Comparison of ENCODE assay signal across 10 cellular contexts in the genomic region with DNA sequence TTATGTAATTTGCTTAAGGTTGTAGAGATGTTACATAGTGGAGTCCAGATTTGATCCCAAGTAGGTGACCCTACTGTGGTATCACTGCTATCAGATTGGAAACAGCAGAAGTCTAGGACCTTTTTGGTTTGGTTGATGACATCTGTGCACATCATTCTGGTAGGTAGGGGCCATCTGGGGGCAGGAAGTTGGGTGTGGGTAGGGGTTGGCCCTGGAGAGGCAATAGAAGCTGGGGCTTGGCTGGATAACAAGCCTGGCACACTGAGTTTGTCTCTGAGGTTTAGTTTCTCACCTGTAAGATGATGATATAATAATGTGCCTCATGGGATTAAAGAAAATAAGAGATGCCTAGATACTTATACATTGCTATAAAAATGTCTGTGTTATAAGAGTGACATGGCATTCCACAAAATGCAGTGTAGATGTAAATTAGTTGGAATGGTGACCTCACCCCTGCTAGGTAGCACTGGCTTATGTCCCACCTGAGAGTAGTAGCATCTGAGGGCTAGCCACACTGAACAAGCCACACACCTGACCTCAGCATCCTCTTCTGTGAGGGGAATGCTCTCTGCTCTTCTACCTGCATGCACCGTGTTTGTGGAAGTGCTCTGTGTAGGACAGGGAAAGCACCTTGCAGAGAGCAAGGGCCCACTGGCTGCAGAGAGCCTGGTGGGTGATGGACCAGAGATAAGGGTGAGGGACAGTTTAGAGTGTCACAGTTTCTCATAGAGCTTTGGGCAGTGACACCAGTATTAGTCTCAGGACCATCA. TPM values are rescaled to one million over a fixed set of nuclear protein-coding genes. Genes with fewer than 3 reads are reported as not detected.
DNase-seq lines count a peak whose midpoint lies in the region.
"Had no signal": no experiment of that assay in that cellular context is flagged by ENCODE, and none has a peak within 500 bp of the region (broad histone marks: within the 10 kb centered on the region; RNA-seq: fewer than 3 reads in every experiment).

No MANE protein-coding gene starts in this region.

- DNase-seq in NK-92 (lab: John Stamatoyannopoulos, UW; ENCODE audit: unreplicated experiment) (peak; percentile 11), amniotic stem cell (lab: John Stamatoyannopoulos, UW) (no peak), cerebellar nuclear complex (lab: John Stamatoyannopoulos, UW) (no peak), NCI-H146 treated with DMSO at 0.1 percent for 48 hours (lab: John Stamatoyannopoulos, UW; ENCODE audit: unreplicated experiment) (no peak)
- no peak for DNase-seq in NK-92 treated with Interleukin-12 subunit alpha and Interleukin-12 subunit beta, amount 100 ng/mL, for 24 hours (lab: John Stamatoyannopoulos, UW)
- DNase-seq in activated CD4-positive, alpha-beta T cell treated with anti-CD3 and anti-CD28 coated beads, Interleukin-2, amount 10 ng/mL, durations not matched to agents 24 days and 14 days: peak; percentile 78
- DNase-seq in effector CD4-positive, alpha-beta T cell: peak; percentile 42
- peak; percentile 52 for DNase-seq in stimulated activated naive CD4-positive, alpha-beta T cell treated with Interleukin-2 at 50 U/mL for 16 hours (lab: John Stamatoyannopoulos, UW)
- DNase-seq: aorta, GF-D8 had no signal

- peaks cover 36% of the 10 kb centered on the region for H3K36me3 Mint-ChIP-seq in activated CD4-positive, alpha-beta T cell treated with anti-CD3 and anti-CD28 coated beads, Interleukin-2, amount 10 ng/mL, durations not matched to agents 24 days and 14 days (ENCODE audit: low read depth)

- no peaks in the 10 kb centered on the region for H3K27me3 Mint-ChIP-seq in activated CD4-positive, alpha-beta T cell treated with anti-CD3 and anti-CD28 coated beads, Interleukin-2, amount 10 ng/mL, durations not matched to agents 24 days and 14 days

- intact Hi-C loops in activated CD4-positive, alpha-beta T cell treated with anti-CD3 and anti-CD28 coated beads, Interleukin-2, amount 10 ng/mL, durations not matched to agents 24 days and 14 days (cut with micrococcal nuclease): no loop called here

- peak overlapping the region; percentile 78 for H3K27ac Mint-ChIP-seq in activated CD4-positive, alpha-beta T cell treated with anti-CD3 and anti-CD28 coated beads, Interleukin-2, amount 10 ng/mL, durations not matched to agents 24 days and 14 days

- no peaks in the 10 kb centered on the region for H3K9me3 Mint-ChIP-seq in activated CD4-positive, alpha-beta T cell treated with anti-CD3 and anti-CD28 coated beads, Interleukin-2, amount 10 ng/mL, durations not matched to agents 24 days and 14 days

- peak overlapping the region; percentile 29 for H3K4me3 Mint-ChIP-seq in activated CD4-positive, alpha-beta T cell treated with anti-CD3 and anti-CD28 coated beads, Interleukin-2, amount 10 ng/mL, durations not matched to agents 24 days and 14 days

- peaks cover 83% of the 10 kb centered on the region for H3K4me1 Mint-ChIP-seq in activated CD4-positive, alpha-beta T cell treated with anti-CD3 and anti-CD28 coated beads, Interleukin-2, amount 10 ng/mL, durations not matched to agents 24 days and 14 days

RNA-seq across cellular contexts. Expression of gene PTPRJ, which starts 36.9 kb away (rescaled TPM):
- total RNA-seq in activated CD4-positive, alpha-beta T cell treated with anti-CD3 and anti-CD28 coated beads, Interleukin-2, amount 10 ng/mL, durations not matched to agents 24 days and 14 days: 51.3 and 52.2 TPM in 2 replicates

Comparison
In these comparisons a context has a peak if more than half of its experiments do, and no peak if none do; other contexts are left out.
1. DNase-seq: peak in NK-92 (single experiment), activated CD4-positive, alpha-beta T cell treated with anti-CD3 and anti-CD28 coated beads, Interleukin-2, amount 10 ng/mL, durations not matched to agents 24 days and 14 days (single experiment), effector CD4-positive, alpha-beta T cell (single experiment) and stimulated activated naive CD4-positive, alpha-beta T cell treated with Interleukin-2 at 50 U/mL for 16 hours (single experiment); none in NK-92 treated with Interleukin-12 subunit alpha and Interleukin-12 subunit beta, amount 100 ng/mL, for 24 hours (single experiment), amniotic stem cell (single experiment), cerebellar nuclear complex (0 of 2) and NCI-H146 treated with DMSO at 0.1 percent for 48 hours (single experiment).